21 cellular contexts compared by ENCODE assay signal in the genomic region with DNA sequence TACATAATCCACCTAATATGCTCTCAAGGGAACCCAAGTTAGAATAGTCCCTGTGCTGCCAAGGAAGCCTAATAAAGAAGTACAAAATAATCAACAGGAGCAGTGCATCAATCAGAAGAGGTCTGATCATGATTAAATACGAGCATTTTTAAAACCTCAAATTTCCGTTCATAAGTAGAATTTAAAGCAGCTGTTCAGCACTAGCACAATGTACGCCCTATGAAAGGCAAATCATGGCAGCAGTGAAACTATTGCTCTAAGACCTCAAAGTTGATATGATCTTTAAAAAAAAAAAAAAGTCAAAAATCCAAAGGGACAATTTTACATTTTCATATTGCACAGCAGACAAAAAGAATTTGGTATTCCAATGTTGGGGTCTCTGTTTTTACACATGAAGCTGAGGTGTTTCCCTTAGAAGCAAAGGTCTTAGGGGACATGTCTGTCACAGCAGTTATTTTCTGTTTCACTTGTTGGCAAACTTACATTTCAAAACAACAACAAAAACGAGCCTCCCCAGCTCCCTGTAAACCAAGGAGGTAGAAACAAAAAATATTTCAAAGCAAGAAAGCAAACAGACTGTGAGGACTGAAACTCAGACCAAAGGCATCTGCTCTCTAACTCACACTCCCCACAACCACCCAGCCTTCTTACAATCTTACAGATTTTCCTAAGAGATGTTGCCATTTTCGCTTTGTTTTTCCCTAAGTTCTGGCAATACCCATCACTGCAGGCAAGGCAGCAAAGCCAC. TPM values are rescaled to one million over a fixed set of nuclear protein-coding genes. Genes with fewer than 3 reads are reported as not detected.
DNase-seq lines count a peak whose midpoint lies in the region; ATAC-seq and TF ChIP-seq lines count a peak whose summit lies in the region.
"Had no signal": no experiment of that assay in that cellular context is flagged by ENCODE, and none has a peak within 500 bp of the region (broad histone marks: within the 10 kb centered on the region; RNA-seq: fewer than 3 reads in every experiment).

No MANE protein-coding gene starts in this region.

- no peaks in the 10 kb centered on the region for H3K36me3 ChIP-seq in osteoblast (ENCODE audit: insufficient read depth, low read length)
- H3K36me3 ChIP-seq in Caco-2 (ENCODE audit: control insufficient read depth, insufficient read depth, low read length) = no peaks in the 10 kb centered on the region
- H3K36me3 ChIP-seq: breast epithelium had no signal

- H3K79me2 ChIP-seq in osteoblast (ENCODE audit: insufficient read depth, low read length) = no peaks in the 10 kb centered on the region

- H3K4me1 Mint-ChIP-seq in chondrocyte (ENCODE audit: low read depth) = peaks cover 15% of the 10 kb centered on the region
- no peaks in the 10 kb centered on the region for H3K4me1 Mint-ChIP-seq in type B pancreatic cell (ENCODE audit: unreplicated experiment)
- no peaks in the 10 kb centered on the region for H3K4me1 Mint-ChIP-seq in Caco-2 (ENCODE audit: low read depth, unreplicated experiment)
- H3K4me1 Mint-ChIP-seq in activated T-helper 17 cell treated with anti-CD3 and anti-CD28 coated beads, Interleukin-2, amount 50 U/mL, for 72 hours = no peaks in the 10 kb centered on the region
- H3K4me1 Mint-ChIP-seq: B cell; naive thymus-derived CD4-positive, alpha-beta T cell; WTC11 had no signal

- peak overlapping the region; percentile 53 for H2AFZ ChIP-seq in osteoblast (ENCODE audit: low read length)
- H2AFZ ChIP-seq: GM23248 had no signal

- DNase-seq in chondrocyte (ENCODE audit: low spot score) (no peak), osteoblast (ENCODE audit: insufficient read length, low spot score, missing footprints) (no peak), type B pancreatic cell (ENCODE audit: extremely low spot score, unreplicated experiment) (no peak), Caco-2 (no peak), nucleus accumbens (lab: John Stamatoyannopoulos, UW) (no peak)
- DNase-seq: activated naive CD4-positive, alpha-beta T cell treated with anti-CD3 and anti-CD28 coated beads, Interleukin-2, amount 50 U/mL, for 16 hours; DMS153; effector memory CD4-positive, alpha-beta T cell; foreskin keratinocyte; GM23248; MV-4-11; naive thymus-derived CD4-positive, alpha-beta T cell; NCI-H2081 treated with DMSO at 0.1 percent for 48 hours; NCI-H526 treated with DMSO at 0.1 percent for 48 hours had no signal

- H3K4me3 Mint-ChIP-seq in chondrocyte (ENCODE audit: unreplicated experiment) (peak overlapping the region; percentile 62), type B pancreatic cell (no peak overlapping the region), Caco-2 (ENCODE audit: unreplicated experiment) (no peak overlapping the region)
- no peak overlapping the region for H3K4me3 Mint-ChIP-seq in activated T-helper 17 cell treated with anti-CD3 and anti-CD28 coated beads, Interleukin-2, amount 50 U/mL, for 72 hours
- H3K4me3 Mint-ChIP-seq: B cell; naive thymus-derived CD4-positive, alpha-beta T cell; WTC11 had no signal

- peak overlapping the region; percentile 58 for H3K27ac Mint-ChIP-seq in chondrocyte (ENCODE audit: unreplicated experiment)
- no peak overlapping the region for H3K27ac Mint-ChIP-seq in type B pancreatic cell
- H3K27ac Mint-ChIP-seq in Caco-2 (ENCODE audit: unreplicated experiment) = no peak overlapping the region
- no peak overlapping the region for H3K27ac Mint-ChIP-seq in activated T-helper 17 cell treated with anti-CD3 and anti-CD28 coated beads, Interleukin-2, amount 50 U/mL, for 72 hours
- H3K27ac Mint-ChIP-seq: B cell; naive thymus-derived CD4-positive, alpha-beta T cell; WTC11 had no signal

- POLR2A ChIA-PET in Caco-2 (lab: Charles Lee) = no interaction called here

- no peaks in the 10 kb centered on the region for H3K9me3 ChIP-seq in osteoblast (ENCODE audit: low read depth, low read length)
- H3K9me3 ChIP-seq in Caco-2 = no peaks in the 10 kb centered on the region
- H3K9me3 ChIP-seq: breast epithelium had no signal

- peak overlapping the region; percentile 2 for H3K4me2 ChIP-seq in osteoblast (ENCODE audit: insufficient read depth, low read length)

- intact Hi-C loops in Caco-2 (cut with micrococcal nuclease; ENCODE audit: unreplicated experiment) = no loop called here

- H3K27ac ChIP-seq in osteoblast (ENCODE audit: low read depth, low read length) = no peak overlapping the region
- H3K27ac ChIP-seq: breast epithelium, foreskin keratinocyte, GM23248 had no signal

- CTCF ChIA-PET in Caco-2 (lab: Charles Lee) = no interaction called here

- H3K4me3 ChIP-seq in osteoblast (ENCODE audit: insufficient read depth, low read length) (no peak overlapping the region), Caco-2 (ENCODE audit: low read depth, low read length) (no peak overlapping the region)
- H3K4me3 ChIP-seq: breast epithelium, GM23248, lung had no signal

- TF ChIP-seq CTCF in chondrocyte (IDR thresholded peaks at IDR 0.05) (no peak), osteoblast (IDR thresholded peaks at IDR 0.05; ENCODE audit: extremely low read depth, low read depth, low read length) (no peak), type B pancreatic cell (conservative IDR thresholded peaks at IDR 0.05) (no peak), Caco-2 (IDR thresholded peaks at IDR 0.05; ENCODE audit: insufficient read depth in 1 of 2, low read depth in 1 of 2, low read length in 1 of 2, severe bottlenecking in 1 of 2, unreplicated experiment in 1 of 2) (no peak)

- no peaks in the 10 kb centered on the region for H3K36me3 Mint-ChIP-seq in chondrocyte (ENCODE audit: low read depth)
- peaks cover 12% of the 10 kb centered on the region for H3K36me3 Mint-ChIP-seq in type B pancreatic cell
- no peaks in the 10 kb centered on the region for H3K36me3 Mint-ChIP-seq in Caco-2 (ENCODE audit: insufficient read depth, unreplicated experiment)
- H3K36me3 Mint-ChIP-seq in activated T-helper 17 cell treated with anti-CD3 and anti-CD28 coated beads, Interleukin-2, amount 50 U/mL, for 72 hours (ENCODE audit: low read depth) = no peaks in the 10 kb centered on the region
- H3K36me3 Mint-ChIP-seq: naive thymus-derived CD4-positive, alpha-beta T cell; WTC11 had no signal

- H4K20me1 ChIP-seq in osteoblast (ENCODE audit: insufficient read depth, low read length) = no peaks in the 10 kb centered on the region

- H3K27me3 ChIP-seq in osteoblast (ENCODE audit: insufficient read depth, low read length) = no peaks in the 10 kb centered on the region
- no peaks in the 10 kb centered on the region for H3K27me3 ChIP-seq in Caco-2 (replicated peaks; ENCODE audit: control insufficient read depth, insufficient read depth, low read length)
- H3K27me3 ChIP-seq: breast epithelium, foreskin keratinocyte had no signal

- no TSS peak for BruUV-seq in Caco-2 (replicated peaks; lab: Mats Ljungman, UMichigan)

- H3K27me3 Mint-ChIP-seq in chondrocyte (ENCODE audit: low read depth) (no peaks in the 10 kb centered on the region), type B pancreatic cell (no peaks in the 10 kb centered on the region), Caco-2 (ENCODE audit: insufficient read depth, unreplicated experiment) (peaks cover 2% of the 10 kb centered on the region)
- no peaks in the 10 kb centered on the region for H3K27me3 Mint-ChIP-seq in activated T-helper 17 cell treated with anti-CD3 and anti-CD28 coated beads, Interleukin-2, amount 50 U/mL, for 72 hours
- H3K27me3 Mint-ChIP-seq: B cell; naive thymus-derived CD4-positive, alpha-beta T cell had no signal

- ATAC-seq in GM19324 (IDR thresholded peaks at IDR 0.05; ENCODE audit: low FRiP score, unreplicated experiment) (peak; percentile 86), HG03432 (IDR thresholded peaks at IDR 0.05; ENCODE audit: unreplicated experiment) (peak; percentile 60)
- ATAC-seq in activated T-helper 17 cell treated with anti-CD3 and anti-CD28 coated beads, Interleukin-2, amount 50 U/mL, for 72 hours (replicated peaks) = no peak
- ATAC-seq: foreskin keratinocyte; naive thymus-derived CD4-positive, alpha-beta T cell; WTC11 had no signal

- H3K4me1 ChIP-seq in osteoblast (ENCODE audit: insufficient read depth, low read length) (no peaks in the 10 kb centered on the region), Caco-2 (no peaks in the 10 kb centered on the region)
- H3K4me1 ChIP-seq: breast epithelium, foreskin keratinocyte had no signal

- H3K9me3 Mint-ChIP-seq in chondrocyte (ENCODE audit: low read depth) = no peaks in the 10 kb centered on the region
- H3K9me3 Mint-ChIP-seq in type B pancreatic cell = peaks cover 3% of the 10 kb centered on the region
- H3K9me3 Mint-ChIP-seq in Caco-2 (ENCODE audit: unreplicated experiment) = no peaks in the 10 kb centered on the region
- no peaks in the 10 kb centered on the region for H3K9me3 Mint-ChIP-seq in activated T-helper 17 cell treated with anti-CD3 and anti-CD28 coated beads, Interleukin-2, amount 50 U/mL, for 72 hours
- H3K9me3 Mint-ChIP-seq: WTC11 had no signal

RNA-seq across cellular contexts. Expression of gene SOX5, which starts 28.2 kb away (rescaled TPM):
- total RNA-seq in chondrocyte = 11.1 to 16.2 TPM (median 13.5 TPM) in 3 replicates
- total RNA-seq in osteoblast = 4.7 and 5.1 TPM in 2 replicates
- 28.9 and 32.8 TPM in 2 replicates for total RNA-seq in type B pancreatic cell (ENCODE audit: low replicate concordance)
- 15.4 and 16.8 TPM in 2 replicates for total RNA-seq in Caco-2 (2022)
- total RNA-seq in activated T-helper 17 cell treated with anti-CD3 and anti-CD28 coated beads, Interleukin-2, amount 50 U/mL, for 72 hours = 1 to 10 TPM; 1.4 to 7.9 TPM
- total RNA-seq: GM23248 had no signal
